Comparison of ENCODE assay signal across 8 cellular contexts in the genomic region with DNA sequence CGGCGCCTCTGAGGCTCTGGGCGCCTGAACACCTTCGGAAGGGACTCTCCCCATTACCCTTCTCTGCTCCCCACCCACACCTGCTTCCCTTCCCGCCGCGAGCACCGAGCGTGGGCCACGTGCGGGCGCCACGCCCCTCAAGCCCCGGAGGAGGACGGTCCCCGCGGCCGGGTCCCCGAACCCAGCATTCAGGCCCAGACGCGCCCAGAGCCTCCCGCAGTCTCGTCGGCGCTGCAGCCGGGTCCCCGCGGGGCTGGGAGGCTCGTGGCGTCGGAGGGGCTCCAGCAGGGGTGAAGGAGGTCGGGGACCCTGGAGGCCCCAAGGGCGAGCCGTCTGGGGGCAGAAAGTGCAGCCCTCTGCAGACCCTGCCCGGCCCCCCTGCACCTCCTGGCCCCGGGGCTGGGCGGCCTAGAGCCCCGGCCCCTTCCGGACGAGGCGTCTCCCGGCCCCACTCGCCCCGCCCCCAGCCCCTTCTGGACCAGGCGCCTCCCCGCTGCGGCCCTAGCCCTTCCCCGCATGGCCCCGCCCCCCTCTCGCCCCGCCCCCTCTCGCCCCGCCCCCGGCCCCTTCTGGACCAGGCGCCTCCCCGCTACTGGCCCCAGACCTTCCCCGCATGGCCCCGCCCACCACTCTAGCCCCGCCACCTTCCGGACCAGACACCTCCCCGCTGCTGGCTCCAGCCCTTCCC. TPM values are rescaled to one million over a fixed set of nuclear protein-coding genes. Genes with fewer than 3 reads are reported as not detected.
DNase-seq lines count a peak whose midpoint lies in the region; ATAC-seq and TF ChIP-seq lines count a peak whose summit lies in the region.

No MANE protein-coding gene starts in this region.

- no peaks in the 10 kb centered on the region for H3K9me3 Mint-ChIP-seq in activated CD4-positive, alpha-beta memory T cell treated with anti-CD3 and anti-CD28 coated beads for 36 hours

- H3K36me3 Mint-ChIP-seq in activated CD4-positive, alpha-beta memory T cell treated with anti-CD3 and anti-CD28 coated beads for 36 hours = no peaks in the 10 kb centered on the region

- CTCF ChIA-PET in activated CD4-positive, alpha-beta memory T cell treated with anti-CD3 and anti-CD28 coated beads for 36 hours (lab: Charles Lee) = interaction anchor here (0.9 to 1.1 kb wide), 2 partner anchors 28 to 48 kb away, joined by 3 read pairs; no protein-coding TSS in a partner anchor

- DNase-seq in GM13976 (ENCODE audit: low spot score) (peak; percentile 100), NCI-H510A (lab: John Stamatoyannopoulos, UW) (peak; percentile 59), ecto neural progenitor cell (ENCODE audit: low spot score) (peak; percentile 97), lung microvascular endothelial cell (ENCODE audit: low read depth in 2 of 2) (peak; percentile 55 to 87), inferior parietal cortex (ENCODE audit: extremely low spot score) (no peak)
- DNase-seq in activated CD4-positive, alpha-beta memory T cell treated with anti-CD3 and anti-CD28 coated beads for 36 hours = peak; percentile 94
- peak; percentile 72 for DNase-seq in stimulated activated CD8-positive, alpha-beta memory T cell treated with anti-CD3 and anti-CD28 coated beads, Interleukin-12 subunit alpha, Interleukin-12 subunit beta, amount 100 ng/mL, for 24 hours (ENCODE audit: extremely low read depth)

- in situ Hi-C loops in GM13976 (cut with MboI; ENCODE audit: low sequenced_read_pairs, unreplicated experiment) = no loop called here

- TF ChIP-seq CTCF in GM13976 (IDR thresholded peaks at IDR 0.05; ENCODE audit: borderline replicate concordance, control extremely low read depth, extremely low read depth, insufficient read depth, missing control alignments) = no peak

- H3K27me3 Mint-ChIP-seq in activated CD4-positive, alpha-beta memory T cell treated with anti-CD3 and anti-CD28 coated beads for 36 hours = peaks cover 4% of the 10 kb centered on the region

- H3K4me1 Mint-ChIP-seq in activated CD4-positive, alpha-beta memory T cell treated with anti-CD3 and anti-CD28 coated beads for 36 hours (ENCODE audit: low read depth) = peaks cover 5% of the 10 kb centered on the region

- intact Hi-C loops in activated CD4-positive, alpha-beta memory T cell treated with anti-CD3 and anti-CD28 coated beads for 36 hours (cut with micrococcal nuclease) = loop anchor here (2.0 kb wide), 2 partner anchors 25 to 129 kb away; partner anchors contain the start of genes C1orf174 and LRRC47

- ATAC-seq in HG02885 (IDR thresholded peaks at IDR 0.05; ENCODE audit: poor library complexity, unreplicated experiment) = peak; percentile 79

- H3K27ac Mint-ChIP-seq in activated CD4-positive, alpha-beta memory T cell treated with anti-CD3 and anti-CD28 coated beads for 36 hours = no peak overlapping the region

- POLR2A ChIA-PET in activated CD4-positive, alpha-beta memory T cell treated with anti-CD3 and anti-CD28 coated beads for 36 hours (lab: Charles Lee) = no interaction called here

- peak overlapping the region; percentile 57 for H3K4me3 Mint-ChIP-seq in activated CD4-positive, alpha-beta memory T cell treated with anti-CD3 and anti-CD28 coated beads for 36 hours

RNA-seq across cellular contexts. Expression of gene SMIM1, which starts 0.4 kb away (rescaled TPM):
- total RNA-seq in activated CD4-positive, alpha-beta memory T cell treated with anti-CD3 and anti-CD28 coated beads for 36 hours = 1 to 10 TPM; 2.5 to 2.9 TPM
- total RNA-seq in lung microvascular endothelial cell = 0.20 and 0.87 TPM in 2 replicates

RNA-seq across cellular contexts. Expression of gene CCDC27, which starts 19.9 kb away (rescaled TPM):
- not detected for total RNA-seq in activated CD4-positive, alpha-beta memory T cell treated with anti-CD3 and anti-CD28 coated beads for 36 hours
- total RNA-seq in lung microvascular endothelial cell = not detected in 2 replicates

RNA-seq across cellular contexts. Expression of gene LRRC47, which starts 24.1 kb away (rescaled TPM):
- 10 to 100 TPM; 26.1 to 29.2 TPM for total RNA-seq in activated CD4-positive, alpha-beta memory T cell treated with anti-CD3 and anti-CD28 coated beads for 36 hours
- 17.2 and 23.2 TPM in 2 replicates for total RNA-seq in lung microvascular endothelial cell
